In the genomic region with DNA sequence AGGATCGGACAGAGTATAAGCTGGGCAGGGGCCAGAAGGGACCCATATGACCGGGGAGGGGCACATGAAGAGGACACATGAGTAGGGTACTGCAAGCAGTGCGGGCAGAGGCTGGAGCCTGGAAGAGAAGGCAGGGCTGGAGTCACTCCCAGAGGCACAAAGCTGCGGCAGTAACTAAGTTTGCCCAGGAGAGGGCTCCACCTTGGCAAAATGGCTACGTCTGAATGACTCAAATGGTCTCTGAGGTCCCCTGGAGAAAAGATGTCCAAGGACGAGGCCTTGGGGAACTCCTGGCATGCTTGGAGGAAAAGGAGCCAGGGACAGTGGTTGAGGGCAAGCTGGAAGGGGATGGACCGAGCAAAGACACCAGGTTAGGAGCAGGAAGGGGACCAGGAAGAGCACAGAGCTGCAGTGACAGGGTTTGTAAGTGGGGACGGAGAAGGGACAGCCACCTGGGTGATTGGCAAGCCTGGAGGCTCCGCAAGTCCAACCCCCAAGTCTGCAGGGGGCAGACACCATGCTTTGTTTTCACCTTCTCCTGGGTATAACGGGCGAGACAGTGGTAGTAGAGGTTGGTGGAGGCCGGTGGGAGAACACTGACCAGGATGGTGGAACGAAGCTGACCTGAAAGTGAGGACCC, we compare ENCODE assay signal across 8 cellular contexts. TPM values are rescaled to one million over a fixed set of nuclear protein-coding genes. Genes with fewer than 3 reads are reported as not detected.
A peak's percentile ranks its signal among the peaks of the same experiment; 100 is the strongest.
DNase-seq lines count a peak whose midpoint lies in the region; ATAC-seq and TF ChIP-seq lines count a peak whose summit lies in the region.

No MANE protein-coding gene starts in this region.

- no peaks in the 10 kb centered on the region for H3K36me3 Mint-ChIP-seq in activated CD4-positive, alpha-beta T cell treated with anti-CD3 and anti-CD28 coated beads for 36 hours (ENCODE audit: low read depth)
- no peaks in the 10 kb centered on the region for H3K36me3 Mint-ChIP-seq in chondrocyte (ENCODE audit: low read depth)

- peak; percentile 91 for ATAC-seq in activated CD4-positive, alpha-beta T cell treated with anti-CD3 and anti-CD28 coated beads for 36 hours
- ATAC-seq in right lobe of liver (peak; percentile 90 to 94 (median 92)), HG03571 (IDR thresholded peaks at IDR 0.05; ENCODE audit: unreplicated experiment) (no peak)

- no peak overlapping the region for H3K27ac Mint-ChIP-seq in activated CD4-positive, alpha-beta T cell treated with anti-CD3 and anti-CD28 coated beads for 36 hours
- H3K27ac Mint-ChIP-seq in chondrocyte (ENCODE audit: unreplicated experiment): no peak overlapping the region

- H3K4me3 ChIP-seq in AG04449 (ENCODE audit: low read depth, low read length): no peak overlapping the region
- no peak overlapping the region for H3K4me3 ChIP-seq in right lobe of liver

- POLR2A ChIA-PET in AG04449 (lab: Yijun Ruan, JAX): no interaction called here
- POLR2A ChIA-PET in activated CD4-positive, alpha-beta T cell treated with anti-CD3 and anti-CD28 coated beads for 36 hours (lab: Charles Lee): no interaction called here

- WGBS in right lobe of liver (ENCODE audit: insufficient coverage, low coverage, low lambda C conversion rate, missing lambda C conversion rate): 2% methylated on average over 7 of the region's 13 CpGs

- no peaks in the 10 kb centered on the region for H3K36me3 ChIP-seq in right lobe of liver

- no peak overlapping the region for H3K4me3 Mint-ChIP-seq in activated CD4-positive, alpha-beta T cell treated with anti-CD3 and anti-CD28 coated beads for 36 hours
- no peak overlapping the region for H3K4me3 Mint-ChIP-seq in chondrocyte (ENCODE audit: unreplicated experiment)

- CTCF ChIA-PET in AG04449 (lab: Yijun Ruan, JAX): interaction anchor here (0.8 to 6.7 kb wide), 24 partner anchors 9 to 298 kb away, joined by 3 to 72 read pairs (median 4); no protein-coding TSS in a partner anchor
- CTCF ChIA-PET in activated CD4-positive, alpha-beta T cell treated with anti-CD3 and anti-CD28 coated beads for 36 hours (lab: Charles Lee): interaction anchor here (0.6 to 3.1 kb wide), 17 partner anchors 9 to 398 kb away, joined by 3 to 30 read pairs (median 4); no protein-coding TSS in a partner anchor

- intact Hi-C loops in activated CD4-positive, alpha-beta T cell treated with anti-CD3 and anti-CD28 coated beads for 36 hours (cut with DNase I, micrococcal nuclease): loop anchor here (1.0 to 5.0 kb wide), 3 partner anchors 170 to 300 kb away; no protein-coding TSS in a partner anchor
- intact Hi-C loops in right lobe of liver (cut with DNase I): no loop called here

- peaks cover 2% of the 10 kb centered on the region for H3K4me1 Mint-ChIP-seq in activated CD4-positive, alpha-beta T cell treated with anti-CD3 and anti-CD28 coated beads for 36 hours
- H3K4me1 Mint-ChIP-seq in chondrocyte (ENCODE audit: low read depth): peaks cover 3% of the 10 kb centered on the region

- no peaks in the 10 kb centered on the region for H3K27me3 ChIP-seq in right lobe of liver

- H3K27me3 Mint-ChIP-seq in activated CD4-positive, alpha-beta T cell treated with anti-CD3 and anti-CD28 coated beads for 36 hours: peaks cover 23% of the 10 kb centered on the region
- H3K27me3 Mint-ChIP-seq in chondrocyte (ENCODE audit: low read depth): peaks cover 31% of the 10 kb centered on the region

- H3K27ac ChIP-seq in right lobe of liver: no peak overlapping the region

- no peaks in the 10 kb centered on the region for H3K9me3 Mint-ChIP-seq in activated CD4-positive, alpha-beta T cell treated with anti-CD3 and anti-CD28 coated beads for 36 hours (ENCODE audit: low read depth)
- H3K9me3 Mint-ChIP-seq in chondrocyte (ENCODE audit: low read depth): no peaks in the 10 kb centered on the region

- no peaks in the 10 kb centered on the region for H3K4me1 ChIP-seq in right lobe of liver

- no peak for TF ChIP-seq POLR2A in right lobe of liver (IDR thresholded peaks at IDR 0.05)

- H3K9me3 ChIP-seq in right lobe of liver: no peaks in the 10 kb centered on the region

- DNase-seq in AG04449 (ENCODE audit: low read depth, low spot score) (no peak), GM19238 (ENCODE audit: insufficient read length, low spot score) (peak; percentile 75), NCI-H2227 (lab: John Stamatoyannopoulos, UW; ENCODE audit: unreplicated experiment) (peak; percentile 81), chondrocyte (ENCODE audit: low spot score) (no peak), right lobe of liver (peak; percentile 48 to 65 (median 63))
- DNase-seq in activated CD4-positive, alpha-beta T cell treated with anti-CD3 and anti-CD28 coated beads for 36 hours: peak; percentile 78
- DNase-seq in stimulated activated CD8-positive, alpha-beta memory T cell treated with anti-CD3 and anti-CD28 coated beads, Interleukin-12 subunit alpha, Interleukin-12 subunit beta, amount 100 ng/mL, for 24 hours (ENCODE audit: extremely low read depth): peak; percentile 14

- TF ChIP-seq CTCF in AG04449 (IDR thresholded peaks at IDR 0.05; ENCODE audit: insufficient read depth, low read length, missing control alignments): peak; percentile 82
- TF ChIP-seq CTCF in chondrocyte (IDR thresholded peaks at IDR 0.05): peak; percentile 86
- peak; percentile 60 to 83 (median 75) for TF ChIP-seq CTCF in right lobe of liver (IDR thresholded peaks at IDR 0.05)

RNA-seq across cellular contexts. Expression of a gene that starts 43.1 kb away (rescaled TPM):
- total RNA-seq in activated CD4-positive, alpha-beta T cell treated with anti-CD3 and anti-CD28 coated beads for 36 hours: not detected
- not detected in 3 replicates for total RNA-seq in chondrocyte
- total RNA-seq in right lobe of liver: not detected

Comparison
In these comparisons a context has a peak if more than half of its experiments do, and no peak if none do; other contexts are left out.
1. DNase-seq: peak in GM19238 (single experiment), NCI-H2227 (single experiment), activated CD4-positive, alpha-beta T cell treated with anti-CD3 and anti-CD28 coated beads for 36 hours (single experiment), right lobe of liver (3 of 3) and stimulated activated CD8-positive, alpha-beta memory T cell treated with anti-CD3 and anti-CD28 coated beads, Interleukin-12 subunit alpha, Interleukin-12 subunit beta, amount 100 ng/mL, for 24 hours (single experiment); none in AG04449 (single experiment) and chondrocyte (single experiment).
2. intact Hi-C loops: an anchor here in activated CD4-positive, alpha-beta T cell treated with anti-CD3 and anti-CD28 coated beads for 36 hours (1.0 to 5.0 kb wide); none called in right lobe of liver.
3. Peak in every context shown above with its lines, with median percentiles within 50 percentile points of each other: CTCF ChIP-seq.